ENCODE assay signal across 9 cellular contexts in genomic region chr19:38658462-38659306, GRCh38. TPM values are rescaled to one million over a fixed set of nuclear protein-coding genes. Genes with fewer than 3 reads are reported as not detected.
DNase-seq lines count a peak whose midpoint lies in the region; TF ChIP-seq lines count a peak whose summit lies in the region.
"Had no signal": no experiment of that assay in that cellular context is flagged by ENCODE, and none has a peak within 500 bp of the region (broad histone marks: within the 10 kb centered on the region; RNA-seq: fewer than 3 reads in every experiment).

No MANE protein-coding gene starts in this region.

- no peaks in the 10 kb centered on the region for H3K36me3 ChIP-seq in parathyroid adenoma (ENCODE audit: control insufficient read depth, insufficient read depth, low read length)

- peak overlapping the region; percentile 41 for H3K4me3 ChIP-seq in fibroblast of pulmonary artery (replicated peaks; ENCODE audit: low read depth, low read length)
- peak overlapping the region; percentile 56 for H3K4me3 ChIP-seq in parathyroid adenoma (ENCODE audit: low read depth, low read length)

- POLR2A ChIA-PET in activated CD4-positive, alpha-beta memory T cell treated with anti-CD3 and anti-CD28 coated beads, Interleukin-2, amount 10 ng/mL, durations not matched to agents 7 days and 5 days (lab: Charles Lee), result interaction anchor here (0.9 to 1.6 kb wide), 6 partner anchors 10 to 183 kb away, joined by 3 to 5 read pairs (median 4); partner anchors contain the start of gene ACTN4
- POLR2A ChIA-PET in activated CD4-positive, alpha-beta memory T cell treated with anti-CD3 and anti-CD28 coated beads for 36 hours (lab: Charles Lee), result no interaction called here

- H3K9ac ChIP-seq in parathyroid adenoma, result peak overlapping the region; percentile 30

- H2AFZ ChIP-seq in parathyroid adenoma, result no peak overlapping the region

- H3K79me2 ChIP-seq in parathyroid adenoma, result peaks cover 63% of the 10 kb centered on the region

- H3K27me3 Mint-ChIP-seq in activated CD4-positive, alpha-beta memory T cell treated with anti-CD3 and anti-CD28 coated beads, Interleukin-2, amount 10 ng/mL, durations not matched to agents 7 days and 5 days, result no peaks in the 10 kb centered on the region
- no peaks in the 10 kb centered on the region for H3K27me3 Mint-ChIP-seq in activated CD4-positive, alpha-beta memory T cell treated with anti-CD3 and anti-CD28 coated beads for 36 hours

- H3K4me3 Mint-ChIP-seq in activated CD4-positive, alpha-beta memory T cell treated with anti-CD3 and anti-CD28 coated beads, Interleukin-2, amount 10 ng/mL, durations not matched to agents 7 days and 5 days, result no peak overlapping the region
- H3K4me3 Mint-ChIP-seq in activated CD4-positive, alpha-beta memory T cell treated with anti-CD3 and anti-CD28 coated beads for 36 hours, result no peak overlapping the region

- intact Hi-C loops in activated CD4-positive, alpha-beta memory T cell treated with anti-CD3 and anti-CD28 coated beads for 36 hours (cut with micrococcal nuclease), result loop anchor here (5.0 kb wide), 1 partner anchor 74 kb away; no protein-coding TSS in a partner anchor

- H3K9me3 ChIP-seq in parathyroid adenoma (ENCODE audit: control insufficient read depth, low read length), result no peaks in the 10 kb centered on the region

- DNase-seq in activated CD4-positive, alpha-beta memory T cell treated with anti-CD3 and anti-CD28 coated beads, Interleukin-2, amount 10 ng/mL, durations not matched to agents 7 days and 5 days, result no peak
- no peak for DNase-seq in activated CD4-positive, alpha-beta memory T cell treated with anti-CD3 and anti-CD28 coated beads for 36 hours
- peak; percentile 83 for DNase-seq in SK-MEL-5 (ENCODE audit: low read depth, low spot score)
- peak; percentile 100 for DNase-seq in fibroblast of pulmonary artery (ENCODE audit: low read depth)
- DNase-seq in GF-D8 (lab: John Stamatoyannopoulos, UW), result no peak
- DNase-seq in midbrain (lab: John Stamatoyannopoulos, UW), result no peak
- DNase-seq in activated T-cell treated with anti-CD3 and anti-CD28 coated beads for 4 hours, result no peak
- DNase-seq: DND-41 had no signal

- no peaks in the 10 kb centered on the region for H3K9me3 Mint-ChIP-seq in activated CD4-positive, alpha-beta memory T cell treated with anti-CD3 and anti-CD28 coated beads, Interleukin-2, amount 10 ng/mL, durations not matched to agents 7 days and 5 days
- no peaks in the 10 kb centered on the region for H3K9me3 Mint-ChIP-seq in activated CD4-positive, alpha-beta memory T cell treated with anti-CD3 and anti-CD28 coated beads for 36 hours

- peaks cover 79% of the 10 kb centered on the region for H3K36me3 Mint-ChIP-seq in activated CD4-positive, alpha-beta memory T cell treated with anti-CD3 and anti-CD28 coated beads, Interleukin-2, amount 10 ng/mL, durations not matched to agents 7 days and 5 days (ENCODE audit: low read depth)
- H3K36me3 Mint-ChIP-seq in activated CD4-positive, alpha-beta memory T cell treated with anti-CD3 and anti-CD28 coated beads for 36 hours, result peaks cover 19% of the 10 kb centered on the region

- peaks cover 90% of the 10 kb centered on the region for H3K4me1 Mint-ChIP-seq in activated CD4-positive, alpha-beta memory T cell treated with anti-CD3 and anti-CD28 coated beads, Interleukin-2, amount 10 ng/mL, durations not matched to agents 7 days and 5 days
- H3K4me1 Mint-ChIP-seq in activated CD4-positive, alpha-beta memory T cell treated with anti-CD3 and anti-CD28 coated beads for 36 hours (ENCODE audit: low read depth), result peaks cover 69% of the 10 kb centered on the region

- peak overlapping the region; percentile 74 for H3K4me2 ChIP-seq in parathyroid adenoma (ENCODE audit: low read length)

- CTCF ChIA-PET in activated CD4-positive, alpha-beta memory T cell treated with anti-CD3 and anti-CD28 coated beads, Interleukin-2, amount 10 ng/mL, durations not matched to agents 7 days and 5 days (lab: Charles Lee), result interaction anchor here (1.2 to 1.8 kb wide), 3 partner anchors 11 to 256 kb away, joined by 3 to 8 read pairs (median 5); partner anchors contain the start of gene FAM98C
- CTCF ChIA-PET in activated CD4-positive, alpha-beta memory T cell treated with anti-CD3 and anti-CD28 coated beads for 36 hours (lab: Charles Lee), result interaction anchor here (0.7 to 2.3 kb wide), 4 partner anchors 22 to 29 kb away, joined by 3 to 8 read pairs (median 5); no protein-coding TSS in a partner anchor

- H3K27me3 ChIP-seq in parathyroid adenoma (ENCODE audit: control insufficient read depth, insufficient read depth, low read length), result no peaks in the 10 kb centered on the region

- peaks cover 77% of the 10 kb centered on the region for H3K4me1 ChIP-seq in parathyroid adenoma

- in situ Hi-C loops in SK-MEL-5 (cut with HindIII; ENCODE audit: low pct_unique_long_range_greater_than_20kb, low sequenced_read_pairs), result no loop called here

- TF ChIP-seq CTCF in fibroblast of pulmonary artery (IDR thresholded peaks at IDR 0.05; ENCODE audit: low read length, missing control alignments) (no peak), parathyroid adenoma (IDR thresholded peaks at IDR 0.05) (no peak)

- H3K27ac Mint-ChIP-seq in activated CD4-positive, alpha-beta memory T cell treated with anti-CD3 and anti-CD28 coated beads, Interleukin-2, amount 10 ng/mL, durations not matched to agents 7 days and 5 days, result peak overlapping the region; percentile 87
- no peak overlapping the region for H3K27ac Mint-ChIP-seq in activated CD4-positive, alpha-beta memory T cell treated with anti-CD3 and anti-CD28 coated beads for 36 hours

- peak overlapping the region; percentile 95 for H3K27ac ChIP-seq in parathyroid adenoma

RNA-seq across cellular contexts. Expression of gene ACTN4, which starts 11.2 kb away (rescaled TPM):
- total RNA-seq in activated CD4-positive, alpha-beta memory T cell treated with anti-CD3 and anti-CD28 coated beads, Interleukin-2, amount 10 ng/mL, durations not matched to agents 7 days and 5 days, result 100 to 1,000 TPM; 532 to 534 TPM
- total RNA-seq in activated CD4-positive, alpha-beta memory T cell treated with anti-CD3 and anti-CD28 coated beads for 36 hours, result 100 to 1,000 TPM; 267 to 270 TPM
- 69.8 and 108 TPM in 2 replicates for total RNA-seq in SK-MEL-5 (2014; rRNA removed; shearing (Covaris generic))
- polyA plus RNA-seq in SK-MEL-5 (2015; cell fraction: cytosol; rRNA removed), result 303 and 383 TPM in 2 replicates
- polyA plus RNA-seq in SK-MEL-5 (2015; cell fraction: nucleus; rRNA removed), result 141 and 199 TPM in 2 replicates

RNA-seq across cellular contexts. Expression of gene EIF3K, which starts 39.7 kb away (rescaled TPM):
- 100 to 1,000 TPM; 297 TPM for total RNA-seq in activated CD4-positive, alpha-beta memory T cell treated with anti-CD3 and anti-CD28 coated beads, Interleukin-2, amount 10 ng/mL, durations not matched to agents 7 days and 5 days
- 100 to 1,000 TPM; 273 to 287 TPM for total RNA-seq in activated CD4-positive, alpha-beta memory T cell treated with anti-CD3 and anti-CD28 coated beads for 36 hours
- 257 and 294 TPM in 2 replicates for total RNA-seq in SK-MEL-5 (2014; rRNA removed; shearing (Covaris generic))
- 430 and 725 TPM in 2 replicates for polyA plus RNA-seq in SK-MEL-5 (2015; cell fraction: cytosol; rRNA removed)
- 174 and 195 TPM in 2 replicates for polyA plus RNA-seq in SK-MEL-5 (2015; cell fraction: nucleus; rRNA removed)

RNA-seq across cellular contexts. Expression of gene MAP4K1, which starts 40.9 kb away (rescaled TPM):
- total RNA-seq in activated CD4-positive, alpha-beta memory T cell treated with anti-CD3 and anti-CD28 coated beads, Interleukin-2, amount 10 ng/mL, durations not matched to agents 7 days and 5 days, result 100 to 1,000 TPM; 374 to 383 TPM
- 100 to 1,000 TPM; 205 TPM for total RNA-seq in activated CD4-positive, alpha-beta memory T cell treated with anti-CD3 and anti-CD28 coated beads for 36 hours
- total RNA-seq in SK-MEL-5 (2014; rRNA removed; shearing (Covaris generic)), result 0.29 TPM in 1 of 2 replicates, not detected in the other
- 0.11 and 0.29 TPM in 2 replicates for polyA plus RNA-seq in SK-MEL-5 (2015; cell fraction: cytosol; rRNA removed)
- 1.6 and 2.3 TPM in 2 replicates for polyA plus RNA-seq in SK-MEL-5 (2015; cell fraction: nucleus; rRNA removed)

Comparison
In these comparisons a context has a peak if more than half of its experiments do, and no peak if none do; other contexts are left out.
1. DNase-seq: peak in SK-MEL-5 (single experiment) and fibroblast of pulmonary artery (single experiment); none in activated CD4-positive, alpha-beta memory T cell treated with anti-CD3 and anti-CD28 coated beads, Interleukin-2, amount 10 ng/mL, durations not matched to agents 7 days and 5 days (single experiment), activated CD4-positive, alpha-beta memory T cell treated with anti-CD3 and anti-CD28 coated beads for 36 hours (single experiment), GF-D8 (single experiment), midbrain (single experiment) and activated T-cell treated with anti-CD3 and anti-CD28 coated beads for 4 hours (single experiment).
2. RNA of gene MAP4K1, which starts 40.9 kb away (total RNA-seq): 374 to 383 TPM in activated CD4-positive, alpha-beta memory T cell treated with anti-CD3 and anti-CD28 coated beads, Interleukin-2, amount 10 ng/mL, durations not matched to agents 7 days and 5 days and 205 TPM in activated CD4-positive, alpha-beta memory T cell treated with anti-CD3 and anti-CD28 coated beads for 36 hours; 0.29 TPM in SK-MEL-5; every median in the first group is over 100 times any median in the second.